Comparison of ENCODE assay signal across 8 cellular contexts in the genomic region with DNA sequence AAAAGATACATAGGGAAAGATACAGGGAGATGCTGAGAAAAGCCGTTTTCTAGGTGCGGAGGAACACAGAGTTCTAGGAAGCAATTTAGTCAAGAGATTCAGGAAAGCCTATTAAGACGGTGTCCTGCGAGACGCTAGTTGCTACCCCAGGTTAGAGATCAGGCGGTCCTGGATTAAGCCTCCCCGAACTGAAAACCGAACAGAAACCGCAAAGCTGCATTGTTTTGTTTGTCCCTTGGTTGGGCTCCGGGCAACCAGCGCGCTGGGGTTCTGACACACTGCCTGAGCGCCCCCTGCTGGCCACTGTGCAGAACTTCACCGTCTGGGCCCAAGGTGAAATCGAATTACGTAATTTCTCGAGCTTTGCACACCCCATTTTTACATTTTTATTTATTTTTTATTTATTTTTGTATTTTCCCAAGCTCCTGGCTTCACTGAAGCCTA. TPM values are rescaled to one million over a fixed set of nuclear protein-coding genes. Genes with fewer than 3 reads are reported as not detected.
A peak's percentile ranks its signal among the peaks of the same experiment; 100 is the strongest.
DNase-seq lines count a peak whose midpoint lies in the region; ATAC-seq lines count a peak whose summit lies in the region.

No MANE protein-coding gene starts in this region.

- DNase-seq in AML-193 (lab: John Stamatoyannopoulos, UW) (peak; percentile 95 to 97), NCI-H460 (ENCODE audit: extremely low read depth, low read depth) (peak; percentile 66), left colon (peak; percentile 83)
- DNase-seq in activated CD4-positive, alpha-beta T cell treated with anti-CD3 and anti-CD28 coated beads for 4 hours, result peak; percentile 79 to 82
- DNase-seq in stimulated activated CD4-positive, alpha-beta T cell treated with anti-CD3 and anti-CD28 coated beads, Interleukin-1b, Interleukin-23, amount 100 ng/mL, for 4 hours (ENCODE audit: low read depth in 2 of 2), result peak; percentile 77 to 83

- H3K27ac ChIP-seq in cingulate gyrus (ENCODE audit: low read depth, low read length), result peak overlapping the region; percentile 86

- intact Hi-C loops in left colon (cut with DNase I, micrococcal nuclease), result loop anchor here in 1 of 2 donors (5.0 kb wide), 1 partner anchor 142 kb away; no protein-coding TSS in a partner anchor

- peak; percentile 85 for ATAC-seq in GM19043 (IDR thresholded peaks at IDR 0.05; ENCODE audit: low read depth, unreplicated experiment)
- peak; percentile 80 for ATAC-seq in HG03378 (IDR thresholded peaks at IDR 0.05; ENCODE audit: unreplicated experiment)
- ATAC-seq in left colon, result peak; percentile 76

RNA-seq across cellular contexts. Expression of gene NDUFB4, which starts 37.3 kb away (rescaled TPM):
- 185 and 192 TPM in 2 replicates for total RNA-seq in NCI-H460 (2014; rRNA removed; shearing (Covaris generic))
- polyA plus RNA-seq in NCI-H460 (2014; cell fraction: nucleus; rRNA removed), result 64.7 and 92.2 TPM in 2 replicates
- 100 to 1,000 TPM; 151 to 180 TPM for total RNA-seq in left colon

Comparison
In these comparisons a context has a peak if more than half of its experiments do, and no peak if none do; other contexts are left out.
1. Peak in every context shown above with its lines: DNase-seq, ATAC-seq and H3K27ac ChIP-seq.